8 cellular contexts compared by ENCODE assay signal in the genomic region with DNA sequence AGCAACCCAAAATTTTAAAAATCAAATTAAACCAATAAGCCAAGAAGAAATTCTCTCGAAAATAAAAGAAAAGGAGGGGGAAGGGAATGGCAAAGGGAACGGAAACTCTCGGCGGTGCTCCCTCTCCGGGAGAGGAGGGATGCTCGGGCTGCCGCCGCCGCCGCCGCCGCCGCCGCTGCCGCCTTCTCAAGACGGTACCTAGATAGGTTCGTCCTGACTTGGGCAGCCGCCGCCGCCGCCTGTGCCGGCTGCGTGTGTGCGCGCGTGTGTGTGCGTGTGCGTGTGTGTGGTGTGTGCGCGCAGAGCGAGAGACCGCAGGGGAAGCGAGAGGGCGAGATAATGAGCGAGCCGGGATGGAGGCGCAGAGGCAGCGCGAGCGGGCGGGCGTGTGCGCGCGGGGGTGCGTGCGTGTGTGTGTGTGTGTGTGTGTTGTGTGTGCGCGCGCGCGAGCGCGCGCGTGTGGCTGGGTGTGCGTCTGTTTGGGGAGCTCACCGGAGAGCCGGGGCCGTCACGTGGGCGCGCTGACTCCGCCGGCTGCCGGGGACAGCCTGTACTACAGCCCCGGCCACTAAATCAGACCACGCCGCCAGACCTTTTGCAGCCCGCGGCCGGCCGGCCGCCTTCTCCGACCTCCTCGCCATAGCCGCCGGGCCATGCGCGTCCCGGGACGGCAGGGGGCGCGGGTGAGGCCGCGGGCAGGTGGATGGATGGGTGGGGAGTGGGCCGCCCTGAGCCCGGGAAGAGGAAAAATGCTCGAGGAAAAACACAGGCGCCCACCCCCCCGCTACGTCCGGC.
DNase-seq lines count a peak whose midpoint lies in the region; ATAC-seq, FAIRE-seq and TF ChIP-seq lines count a peak whose summit lies in the region.

No MANE protein-coding gene starts in this region.

- no peaks in the 10 kb centered on the region for H3K9me3 Mint-ChIP-seq in activated T-helper 17 cell treated with anti-CD3 and anti-CD28 coated beads, Interleukin-2, amount 50 U/mL, for 72 hours
- H3K9me3 Mint-ChIP-seq in naive thymus-derived CD4-positive, alpha-beta T cell: peaks cover 0 to 5% (median 0%) of the 10 kb centered on the region in 11 donors

- H3K27ac Mint-ChIP-seq in activated T-helper 17 cell treated with anti-CD3 and anti-CD28 coated beads, Interleukin-2, amount 50 U/mL, for 72 hours: no peak overlapping the region
- H3K27ac Mint-ChIP-seq in naive thymus-derived CD4-positive, alpha-beta T cell: peak overlapping the region in 7 of 9 donors; percentile 79 to 94 (median 85)

- peak overlapping the region; percentile 51 for H3K9ac ChIP-seq in OCI-LY3 (ENCODE audit: low read length)

- peaks cover 16% of the 10 kb centered on the region for H3K4me1 Mint-ChIP-seq in activated T-helper 17 cell treated with anti-CD3 and anti-CD28 coated beads, Interleukin-2, amount 50 U/mL, for 72 hours
- peaks cover 23 to 42% (median 33%) of the 10 kb centered on the region in 7 donors for H3K4me1 Mint-ChIP-seq in naive thymus-derived CD4-positive, alpha-beta T cell

- POLR2A ChIA-PET in naive thymus-derived CD4-positive, alpha-beta T cell (lab: Charles Lee): no interaction called here

- H3K36me3 Mint-ChIP-seq in activated T-helper 17 cell treated with anti-CD3 and anti-CD28 coated beads, Interleukin-2, amount 50 U/mL, for 72 hours (ENCODE audit: low read depth): no peaks in the 10 kb centered on the region
- H3K36me3 Mint-ChIP-seq in naive thymus-derived CD4-positive, alpha-beta T cell: peaks cover 0 to 8% (median 0%) of the 10 kb centered on the region in 5 donors

- no peaks in the 10 kb centered on the region for H3K27me3 ChIP-seq in OCI-LY3 (ENCODE audit: low read depth, low read length)
- peaks cover 0 to 21% of the 10 kb centered on the region in 2 donors for H3K27me3 ChIP-seq in naive thymus-derived CD4-positive, alpha-beta T cell (ENCODE audit: control insufficient read depth in 2 of 2, insufficient read depth in 2 of 2, low read length in 2 of 2)

- H3K4me1 ChIP-seq in OCI-LY3 (ENCODE audit: low read length): 0 out of 2 replicates have a peak, but pooled peaks cover 5% of the 10 kb centered on the region
- peaks cover 0 to 6% of the 10 kb centered on the region in 2 donors for H3K4me1 ChIP-seq in naive thymus-derived CD4-positive, alpha-beta T cell (ENCODE audit: control insufficient read depth in 2 of 2, insufficient read depth in 2 of 2, low read length in 2 of 2)

- peak overlapping the region; percentile 86 for H3K4me3 Mint-ChIP-seq in activated T-helper 17 cell treated with anti-CD3 and anti-CD28 coated beads, Interleukin-2, amount 50 U/mL, for 72 hours
- H3K4me3 Mint-ChIP-seq in naive thymus-derived CD4-positive, alpha-beta T cell: peak overlapping the region; percentile 88 to 97 (median 94)

- H3K9me3 ChIP-seq in OCI-LY3 (ENCODE audit: insufficient read depth, low read length): no peaks in the 10 kb centered on the region
- no peaks in the 10 kb centered on the region for H3K9me3 ChIP-seq in naive thymus-derived CD4-positive, alpha-beta T cell (ENCODE audit: control insufficient read depth in 2 of 3, low read length in 3 of 3)

- H2AFZ ChIP-seq in OCI-LY3 (ENCODE audit: low read depth, low read length): peak overlapping the region; percentile 68

- no peak overlapping the region for H3K27ac ChIP-seq in OCI-LY3 (ENCODE audit: low read length)
- H3K27ac ChIP-seq in naive thymus-derived CD4-positive, alpha-beta T cell (ENCODE audit: low read depth, low read length): no peak overlapping the region
- no peak overlapping the region for H3K27ac ChIP-seq in substantia nigra (ENCODE audit: low read depth, low read length, poor library complexity, severe bottlenecking)

- peak; percentile 65 for ATAC-seq in GM21367 (IDR thresholded peaks at IDR 0.05; ENCODE audit: unreplicated experiment)
- peak; percentile 46 for ATAC-seq in activated T-helper 17 cell treated with anti-CD3 and anti-CD28 coated beads, Interleukin-2, amount 50 U/mL, for 72 hours (replicated peaks)
- ATAC-seq in naive thymus-derived CD4-positive, alpha-beta T cell: peak; percentile 84

- H3K36me3 ChIP-seq in OCI-LY3 (replicated peaks; ENCODE audit: low read depth, low read length): no peaks in the 10 kb centered on the region
- H3K36me3 ChIP-seq in naive thymus-derived CD4-positive, alpha-beta T cell (ENCODE audit: control insufficient read depth in 2 of 3, insufficient read depth in 3 of 3, low read length in 3 of 3): no peaks in the 10 kb centered on the region

- H3K79me2 ChIP-seq in OCI-LY3 (ENCODE audit: low read length): no peaks in the 10 kb centered on the region

- FAIRE-seq in HTR-8/SVneo (lab: Jason Lieb, UNC): peak; percentile 16

- CTCF ChIA-PET in naive thymus-derived CD4-positive, alpha-beta T cell (lab: Charles Lee): interaction anchor here (0.6 to 1.1 kb wide), 2 partner anchors 22 to 1442 kb away, joined by 3 to 4 read pairs; no protein-coding TSS in a partner anchor

- intact Hi-C loops in naive thymus-derived CD4-positive, alpha-beta T cell (cut with micrococcal nuclease): loop anchor here (1.0 to 10.0 kb wide), 4 partner anchors 112 to 904 kb away; a partner anchor contains a TSS

- peaks cover 47% of the 10 kb centered on the region for H3K27me3 Mint-ChIP-seq in activated T-helper 17 cell treated with anti-CD3 and anti-CD28 coated beads, Interleukin-2, amount 50 U/mL, for 72 hours
- H3K27me3 Mint-ChIP-seq in naive thymus-derived CD4-positive, alpha-beta T cell: peaks cover 56 to 85% (median 78%) of the 10 kb centered on the region in 5 donors

- H3K4me3 ChIP-seq in OCI-LY3 (ENCODE audit: low read length): peak overlapping the region; percentile 88
- H3K4me3 ChIP-seq in naive thymus-derived CD4-positive, alpha-beta T cell (ENCODE audit: low read length): peak overlapping the region; percentile 29

- peak overlapping the region; percentile 71 for H3K4me2 ChIP-seq in OCI-LY3 (ENCODE audit: low read length)

- DNase-seq in CMK (ENCODE audit: low read depth) (peak; percentile 69), HTR-8/SVneo (ENCODE audit: insufficient read length, low spot score) (peak; percentile 54), fibroblast of peridontal ligament (ENCODE audit: extremely low read depth) (peak; percentile 60), substantia nigra (lab: John Stamatoyannopoulos, UW) (peak; percentile 2 to 90 (median 55))
- peak; percentile 35 to 65 (median 59) for DNase-seq in naive thymus-derived CD4-positive, alpha-beta T cell

- H4K20me1 ChIP-seq in OCI-LY3 (ENCODE audit: insufficient read depth, low read length): no peaks in the 10 kb centered on the region

- peak; percentile 56 for TF ChIP-seq CTCF in OCI-LY3 (IDR thresholded peaks at IDR 0.05; ENCODE audit: low read depth, low read length)
